ENCODE assay signal across 25 cellular contexts in the genomic region with DNA sequence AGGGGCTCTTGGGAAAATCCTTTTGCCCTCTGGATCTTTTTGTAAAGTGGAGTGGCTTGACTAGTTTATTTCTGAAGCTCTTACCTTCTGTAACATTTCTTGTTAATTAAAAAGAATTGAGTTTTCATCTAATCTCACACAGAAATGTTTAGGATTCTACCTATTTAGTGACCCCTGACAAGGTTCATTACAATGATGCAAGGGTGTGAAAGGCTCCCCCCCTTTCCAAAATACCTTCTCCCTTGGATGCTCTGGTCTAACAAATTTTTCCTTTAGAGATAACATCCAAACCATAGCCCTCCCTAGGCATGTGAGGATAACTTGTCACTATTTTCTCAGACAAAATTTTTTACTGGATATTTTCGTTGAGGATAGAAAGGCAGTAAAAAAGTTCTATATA.
"Had no signal": no experiment of that assay in that cellular context is flagged by ENCODE, and none has a peak within 500 bp of the region (broad histone marks: within the 10 kb centered on the region; RNA-seq: fewer than 3 reads in every experiment).

No MANE protein-coding gene starts in this region.

- H3K9me3 ChIP-seq: gastroesophageal sphincter, pancreas, prostate gland, right atrium auricular region, upper lobe of left lung had no signal

- ATAC-seq: effector memory CD8-positive, alpha-beta T cell; gastroesophageal sphincter; left colon; natural killer cell treated with Interleukin-12 subunit alpha and Interleukin-12 subunit beta and Interleukin-15 and Interleukin-18, amount 100 ng/mL, for 72 hours; pancreas; stimulated activated naive CD8-positive, alpha-beta T cell treated with anti-CD3 and anti-CD28 coated beads, Interleukin-15, Interleukin-2, amounts not matched to agents 100 U/mL and 50 U/mL, for 24 hours had no signal

- H3K4me3 ChIP-seq: gastroesophageal sphincter, pancreas, prostate gland, right atrium auricular region, upper lobe of left lung had no signal

- H3K4me3 Mint-ChIP-seq: activated CD4-positive, alpha-beta memory T cell treated with anti-CD3 and anti-CD28 coated beads, Interleukin-2, amount 10 ng/mL, durations not matched to agents 7 days and 5 days; activated CD4-positive, alpha-beta T cell treated with anti-CD3 and anti-CD28 coated beads, Interleukin-2, amount 10 ng/mL, durations not matched to agents 7 days and 5 days; activated T-cell treated with anti-CD3 and anti-CD28 coated beads, Interleukin-2, amount 50 U/mL, for 24 hours; effector memory CD8-positive, alpha-beta T cell; natural killer cell treated with Interleukin-12 subunit alpha and Interleukin-12 subunit beta and Interleukin-15 and Interleukin-18, amount 100 ng/mL, for 72 hours had no signal

- H3K4me1 ChIP-seq: prostate gland, right atrium auricular region, upper lobe of left lung had no signal

- H3K27me3 ChIP-seq: gastroesophageal sphincter, pancreas, right atrium auricular region, upper lobe of left lung had no signal

- H3K27ac Mint-ChIP-seq: activated CD4-positive, alpha-beta memory T cell treated with anti-CD3 and anti-CD28 coated beads, Interleukin-2, amount 10 ng/mL, durations not matched to agents 7 days and 5 days; activated CD4-positive, alpha-beta T cell treated with anti-CD3 and anti-CD28 coated beads, Interleukin-2, amount 10 ng/mL, durations not matched to agents 7 days and 5 days; activated T-cell treated with anti-CD3 and anti-CD28 coated beads, Interleukin-2, amount 50 U/mL, for 24 hours; effector memory CD8-positive, alpha-beta T cell; natural killer cell treated with Interleukin-12 subunit alpha and Interleukin-12 subunit beta and Interleukin-15 and Interleukin-18, amount 100 ng/mL, for 72 hours had no signal

- H3K36me3 ChIP-seq: gastroesophageal sphincter, pancreas, prostate gland, right atrium auricular region, upper lobe of left lung had no signal

- H3K27ac ChIP-seq: gastroesophageal sphincter, pancreas, prostate gland, right atrium auricular region, upper lobe of left lung had no signal

- H3K4me1 Mint-ChIP-seq: activated CD4-positive, alpha-beta memory T cell treated with anti-CD3 and anti-CD28 coated beads, Interleukin-2, amount 10 ng/mL, durations not matched to agents 7 days and 5 days; activated CD4-positive, alpha-beta T cell treated with anti-CD3 and anti-CD28 coated beads, Interleukin-2, amount 10 ng/mL, durations not matched to agents 7 days and 5 days had no signal

- FAIRE-seq: keratinocyte, pancreas had no signal

- DNase-seq: activated CD4-positive, alpha-beta memory T cell treated with anti-CD3 and anti-CD28 coated beads, Interleukin-2, amount 10 ng/mL, durations not matched to agents 7 days and 5 days; activated CD4-positive, alpha-beta T cell treated with anti-CD3 and anti-CD28 coated beads, Interleukin-2, amount 10 ng/mL, durations not matched to agents 7 days and 5 days; activated CD4-positive, CD25-positive, alpha-beta regulatory T cell treated with anti-CD3 and anti-CD28 coated beads, Interleukin-2, amount 50 U/mL, for 72 hours; activated CD8-positive, alpha-beta memory T cell treated with anti-CD3 and anti-CD28 coated beads, Interleukin-2, amount 50 U/mL, for 48 hours; activated gamma-delta T cell treated with Interleukin-2 at 50 U/mL for 16 hours; activated naive CD4-positive, alpha-beta T cell treated with anti-CD3 and anti-CD28 coated beads, Interleukin-2, amount 50 U/mL, for 16 hours; activated T-cell treated with anti-CD3 and anti-CD28 coated beads, Interleukin-2, amount 50 U/mL, for 24 hours; amniotic stem cell; caudate nucleus; cortex of kidney; effector memory CD8-positive, alpha-beta T cell; erythroblast; head of caudate nucleus; hippocampal formation; left colon; pancreas; stimulated activated CD4-positive, alpha-beta T cell treated with anti-CD3 and anti-CD28 coated beads, Interleukin-2, amount 100 ng/mL, for 48 hours; stimulated activated naive CD8-positive, alpha-beta T cell treated with anti-CD3 and anti-CD28 coated beads, Interleukin-15, Interleukin-2, amounts not matched to agents 100 U/mL and 50 U/mL, for 24 hours; T-helper 2 cell; upper lobe of left lung had no signal

- H3K36me3 Mint-ChIP-seq: natural killer cell treated with Interleukin-12 subunit alpha and Interleukin-12 subunit beta and Interleukin-15 and Interleukin-18, amount 100 ng/mL, for 72 hours had no signal

- H3K9me3 Mint-ChIP-seq: activated CD4-positive, alpha-beta memory T cell treated with anti-CD3 and anti-CD28 coated beads, Interleukin-2, amount 10 ng/mL, durations not matched to agents 7 days and 5 days; activated CD4-positive, alpha-beta T cell treated with anti-CD3 and anti-CD28 coated beads, Interleukin-2, amount 10 ng/mL, durations not matched to agents 7 days and 5 days; activated T-cell treated with anti-CD3 and anti-CD28 coated beads, Interleukin-2, amount 50 U/mL, for 24 hours; effector memory CD8-positive, alpha-beta T cell; natural killer cell treated with Interleukin-12 subunit alpha and Interleukin-12 subunit beta and Interleukin-15 and Interleukin-18, amount 100 ng/mL, for 72 hours had no signal
